Comparison of ENCODE assay signal across 8 cellular contexts in genomic region chrX:101931494-101932248, GRCh38. TPM values are rescaled to one million over a fixed set of nuclear protein-coding genes. Genes with fewer than 3 reads are reported as not detected.
DNase-seq lines count a peak whose midpoint lies in the region; ATAC-seq and TF ChIP-seq lines count a peak whose summit lies in the region.

Gene ZMAT1 (minus strand): TSS chrX:101932027. CDS start chrX:101932008, 19 bp downstream.

- peak; percentile 93 to 95 for TF ChIP-seq POLR2A in gastroesophageal sphincter (IDR thresholded peaks at IDR 0.05)

- H3K9me3 ChIP-seq in gastroesophageal sphincter (no peaks in the 10 kb centered on the region), neutrophil (no peaks in the 10 kb centered on the region)

- peaks cover 16% of the 10 kb centered on the region for H3K9me3 Mint-ChIP-seq in GM23338

- peaks cover 27% of the 10 kb centered on the region for H3K4me1 Mint-ChIP-seq in GM23338

- H3K4me2 ChIP-seq in GM23338, result peak within 1 kb of the TSS; percentile 83

- H3K4me3 Mint-ChIP-seq in GM23338, result peak within 1 kb of the TSS; percentile 87

- peak within 1 kb of the TSS; percentile 89 for H3K27ac Mint-ChIP-seq in GM23338

- peaks cover 6% of the 10 kb centered on the region for H3K27me3 Mint-ChIP-seq in GM23338 (ENCODE audit: insufficient read depth, low read depth, poor library complexity)

- ATAC-seq in GM23338 (peak; percentile 87), gastroesophageal sphincter (peak; percentile 94)

- no peaks in the 10 kb centered on the region for H3F3A ChIP-seq in GM23338 (replicated peaks; ENCODE audit: low read depth)

- H4K20me1 ChIP-seq in GM23338 (replicated peaks; ENCODE audit: insufficient read depth), result no peaks in the 10 kb centered on the region

- H2AFZ ChIP-seq in GM23338, result peak within 1 kb of the TSS; percentile 56; the same call in 1 of the 2 replicates

- peak; percentile 89 for DNase-seq in EL
- DNase-seq in GM23338 (ENCODE audit: low spot score), result peak; percentile 96
- DNase-seq in LHCN-M2 (ENCODE audit: low read depth), result peak; percentile 65
- peak; percentile 48 to 71 for DNase-seq in SHP77 (lab: John Stamatoyannopoulos, UW)
- DNase-seq in activated gamma-delta T cell treated with Interleukin-2 at 50 U/mL for 16 hours, result peak; percentile 91

- no peaks in the 10 kb centered on the region for H3K79me2 ChIP-seq in GM23338 (replicated peaks; ENCODE audit: insufficient read depth)

- TF ChIP-seq EP300 in gastroesophageal sphincter (IDR thresholded peaks at IDR 0.05), result no peak

- H3K36me3 ChIP-seq in GM23338 (ENCODE audit: insufficient read depth) (no peaks in the 10 kb centered on the region), gastroesophageal sphincter (no peaks in the 10 kb centered on the region), neutrophil (no peaks in the 10 kb centered on the region)

- 0 to 63% methylated on average over 1 to 6 of the region's 74 CpGs for WGBS in gastroesophageal sphincter (ENCODE audit: low coverage in 1 of 2), 2 donors

- H3K4me1 ChIP-seq in GM23338 (ENCODE audit: insufficient read depth), result peaks cover 7% of the 10 kb centered on the region; the same call in 1 of the 2 replicates
- H3K4me1 ChIP-seq in gastroesophageal sphincter, result no peaks in the 10 kb centered on the region
- H3K4me1 ChIP-seq in neutrophil (ENCODE audit: control insufficient read depth in 1 of 2, insufficient read depth in 1 of 2, low read depth in 1 of 2, low read length in 1 of 2), result peaks cover 6 to 8% of the 10 kb centered on the region in 2 experiments

- no peak for TF ChIP-seq CTCF in GM23338 (conservative IDR thresholded peaks at IDR 0.05; ENCODE audit: low read depth in 2 of 2)
- peak in 2 of 4 experiments; percentile 14 to 36 for TF ChIP-seq CTCF in gastroesophageal sphincter (IDR thresholded peaks at IDR 0.05)
- peak; percentile 45 for TF ChIP-seq CTCF in neutrophil (IDR thresholded peaks at IDR 0.05)
- TF ChIP-seq CTCF in subcutaneous adipose tissue (IDR thresholded peaks at IDR 0.05; ENCODE audit: low read depth), result no peak

- H3K27me3 ChIP-seq in GM23338 (ENCODE audit: insufficient read depth) (peaks cover 10% of the 10 kb centered on the region), gastroesophageal sphincter (no peaks in the 10 kb centered on the region), neutrophil (no peaks in the 10 kb centered on the region)

- no peaks in the 10 kb centered on the region for H3K9me2 ChIP-seq in GM23338 (ENCODE audit: insufficient read depth)

- H3K4me3 ChIP-seq in GM23338, result peak within 1 kb of the TSS; percentile 69
- peak within 1 kb of the TSS; percentile 81 to 91 for H3K4me3 ChIP-seq in gastroesophageal sphincter
- H3K4me3 ChIP-seq in neutrophil (ENCODE audit: low read depth in 1 of 2, low read length in 1 of 2), result peak within 1 kb of the TSS; percentile 55 to 65

- H3K27ac ChIP-seq in GM23338 (ENCODE audit: low read depth) (peak within 1 kb of the TSS; percentile 94), gastroesophageal sphincter (peak within 1 kb of the TSS; percentile 87 to 99 (median 96)), neutrophil (peak within 1 kb of the TSS; percentile 93)

- peaks cover 28% of the 10 kb centered on the region for H3K36me3 Mint-ChIP-seq in GM23338 (ENCODE audit: low read depth)

TF ChIP-seq in GM23338, 12 proteins besides CTCF, POLR2A, EP300 and RAD21:
- TF ChIP-seq POLR2AphosphoS5 (IDR thresholded peaks at IDR 0.05; ENCODE audit: low read depth), result peak; percentile 50
- no peak for TF ChIP-seq REST (IDR thresholded peaks at IDR 0.05; ENCODE audit: unreplicated experiment)
- no peak for TF ChIP-seq EZH2phosphoT487 (IDR thresholded peaks at IDR 0.05; ENCODE audit: unreplicated experiment)
- peak; percentile 85 for TF ChIP-seq CREB1 (CRISPR knock-in tag; IDR thresholded peaks at IDR 0.05; ENCODE audit: low read depth)

RNA-seq across cellular contexts. Expression of gene ZMAT1, which starts in this region (rescaled TPM):
- total RNA-seq in GM23338 (2014; rRNA removed; shearing (Covaris generic)), result 1.5 and 2.2 TPM in 2 replicates
- polyA plus RNA-seq in GM23338 (2016; fragmentation: Nextera tagmentation; extraction: Ambion mirVana), result 1.8 and 2.2 TPM in 2 replicates
- 0.06 and 0.11 TPM in 2 replicates for total RNA-seq in LHCN-M2 (2014; rRNA removed)
- polyA plus RNA-seq in LHCN-M2 (2012), result 0.13 TPM
- total RNA-seq in gastroesophageal sphincter, result 10 to 100 TPM in 1 of 4 donors, 1 to 10 TPM in 3; 3.5 to 11.1 (median 5.9) TPM
- 10 to 100 TPM; 12.1 to 17.1 (median 13.8) TPM for total RNA-seq in subcutaneous adipose tissue

Comparison
In these comparisons a context has a peak if more than half of its experiments do, and no peak if none do; other contexts are left out.
1. Peak in every context shown above with its lines: DNase-seq, ATAC-seq, H3K4me3 ChIP-seq and H3K27ac ChIP-seq.
2. Peak in DNase-seq in LHCN-M2; RNA of the gene not detected or under 1 TPM.